Comparison of ENCODE assay signal across 9 cellular contexts in genomic region chr2:191486584-191487320, GRCh38.
DNase-seq lines count a peak whose midpoint lies in the region; ATAC-seq and TF ChIP-seq lines count a peak whose summit lies in the region.
"Had no signal": no experiment of that assay in that cellular context is flagged by ENCODE, and none has a peak within 500 bp of the region (broad histone marks: within the 10 kb centered on the region; RNA-seq: fewer than 3 reads in every experiment).

No MANE protein-coding gene starts in this region.

- no peak for TF ChIP-seq EP300 in esophagus muscularis mucosa (IDR thresholded peaks at IDR 0.05)

- DNase-seq in BE2C (peak; percentile 62), HPDE6-E6E7 (ENCODE audit: extremely low spot score) (peak; percentile 96), astrocyte of the spinal cord (ENCODE audit: low read depth, low spot score) (peak; percentile 98), left lung (peak in 1 of 2 donors; percentile 43), esophagus muscularis mucosa (ENCODE audit: extremely low spot score) (no peak), inferior parietal cortex (ENCODE audit: extremely low spot score) (no peak), GM19238 (ENCODE audit: insufficient read length, low spot score) (no peak)
- no peak for DNase-seq in effector CD8-positive, alpha-beta T cell (lab: John Stamatoyannopoulos, UW)
- DNase-seq: NCI-H187 treated with DMSO at 0.1 percent for 48 hours had no signal

- intact Hi-C loops in left lung (cut with DNase I) = no loop called here
- intact Hi-C loops in esophagus muscularis mucosa (cut with DNase I) = no loop called here

- in situ Hi-C loops in astrocyte of the spinal cord (cut with HindIII; ENCODE audit: low sequenced_read_pairs) = no loop called here

- no peaks in the 10 kb centered on the region for H3K27me3 ChIP-seq in BE2C
- H3K27me3 ChIP-seq in left lung = no peaks in the 10 kb centered on the region
- no peaks in the 10 kb centered on the region for H3K27me3 ChIP-seq in esophagus muscularis mucosa

- H3K9me3 ChIP-seq in BE2C (peaks cover 5% of the 10 kb centered on the region; the same call in 1 of the 2 replicates), left lung (peaks cover 0 to 22% of the 10 kb centered on the region in 2 donors), esophagus muscularis mucosa (peaks cover 0 to 11% (median 2%) of the 10 kb centered on the region in 4 donors)

- WGBS in esophagus muscularis mucosa = 81% methylated on average over 3 of the region's 3 CpGs

- H3K4me3 ChIP-seq in BE2C (ENCODE audit: low read depth, low read length) = no peak overlapping the region
- no peak overlapping the region for H3K4me3 ChIP-seq in astrocyte of the spinal cord (ENCODE audit: low read depth, low read length)
- no peak overlapping the region for H3K4me3 ChIP-seq in left lung
- H3K4me3 ChIP-seq in esophagus muscularis mucosa = no peak overlapping the region

- TF ChIP-seq CTCF in BE2C (IDR thresholded peaks at IDR 0.05; ENCODE audit: low read depth, low read length) (no peak), astrocyte of the spinal cord (IDR thresholded peaks at IDR 0.05; ENCODE audit: low read depth, low read length) (no peak), left lung (IDR thresholded peaks at IDR 0.05) (no peak), esophagus muscularis mucosa (IDR thresholded peaks at IDR 0.05) (no peak)

- no peak for TF ChIP-seq POLR2A in esophagus muscularis mucosa (IDR thresholded peaks at IDR 0.05; ENCODE audit: low read depth)

- no peak overlapping the region for H3K27ac ChIP-seq in left lung
- no peak overlapping the region for H3K27ac ChIP-seq in esophagus muscularis mucosa (replicated peaks in 1 of 4)

- H3K36me3 ChIP-seq in BE2C (no peaks in the 10 kb centered on the region), left lung (no peaks in the 10 kb centered on the region), esophagus muscularis mucosa (no peaks in the 10 kb centered on the region)

- peaks cover 17% of the 10 kb centered on the region for H3K4me1 ChIP-seq in BE2C
- peaks cover 0 to 3% of the 10 kb centered on the region in 2 donors for H3K4me1 ChIP-seq in left lung
- peaks cover 0 to 10% (median 8%) of the 10 kb centered on the region in 4 donors for H3K4me1 ChIP-seq in esophagus muscularis mucosa

- ATAC-seq in left lung = peak; percentile 83

Comparison
In these comparisons a context has a peak if more than half of its experiments do, and no peak if none do; other contexts are left out.
1. DNase-seq: peak in BE2C (single experiment), HPDE6-E6E7 (single experiment) and astrocyte of the spinal cord (single experiment); none in effector CD8-positive, alpha-beta T cell (single experiment), esophagus muscularis mucosa (single experiment), inferior parietal cortex (single experiment) and GM19238 (single experiment).